In the genomic region with DNA sequence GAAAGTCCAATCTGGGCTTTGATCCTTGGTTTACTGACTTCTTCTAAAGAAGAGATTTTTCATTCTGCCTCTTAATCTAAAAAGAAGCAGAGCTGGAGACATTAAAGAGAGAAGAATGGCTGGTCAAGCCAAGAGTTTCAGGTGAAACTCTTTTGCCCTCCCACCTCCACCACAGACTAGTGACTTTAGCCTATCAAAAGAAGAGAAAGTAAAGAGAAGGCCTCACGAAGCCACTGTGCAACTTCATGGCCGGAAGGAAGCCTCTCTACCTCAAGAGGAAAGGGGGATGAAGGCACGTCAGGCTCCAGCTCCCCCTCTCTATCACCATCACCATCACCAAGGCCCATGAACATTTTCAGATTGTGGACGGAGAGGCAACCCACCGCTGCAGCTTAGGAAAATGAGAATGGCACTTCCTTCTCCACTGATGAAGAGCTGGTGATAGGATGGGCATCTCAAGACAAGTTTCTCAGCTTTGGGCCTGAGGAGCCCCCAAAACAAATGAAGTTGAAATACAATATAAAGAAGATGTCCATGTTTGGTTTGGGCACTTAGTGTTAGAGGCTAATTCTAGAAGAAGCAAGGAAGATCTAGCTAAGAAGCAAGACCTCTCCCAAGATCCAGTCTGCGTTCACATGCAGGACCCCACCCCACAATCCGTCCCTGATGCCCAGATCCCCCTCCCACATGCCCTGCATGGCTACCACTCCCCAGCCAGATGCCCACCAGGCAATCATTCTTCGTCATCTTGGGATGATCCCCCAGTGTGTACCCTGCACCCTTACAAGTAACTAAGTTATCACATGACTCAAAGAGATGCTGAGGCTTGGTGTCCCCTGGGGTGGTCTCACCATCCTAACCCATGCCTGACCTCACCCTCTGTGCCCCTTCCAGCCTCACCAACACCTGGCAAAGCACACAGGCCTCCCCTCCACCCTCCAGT, we compare ENCODE assay signal across 12 cellular contexts. TPM values are rescaled to one million over a fixed set of nuclear protein-coding genes. Genes with fewer than 3 reads are reported as not detected.
"Had no signal": no experiment of that assay in that cellular context is flagged by ENCODE, and none has a peak within 500 bp of the region (broad histone marks: within the 10 kb centered on the region; RNA-seq: fewer than 3 reads in every experiment).

No MANE protein-coding gene starts in this region.

- H3K27me3 Mint-ChIP-seq: activated naive CD4-positive, alpha-beta T cell treated with anti-CD3 and anti-CD28 coated beads, Interleukin-2, amount 50 U/mL, for 24 hours had no signal

- H3K36me3 ChIP-seq: brain microvascular endothelial cell, ovary had no signal

- H3K4me1 ChIP-seq: esophagus muscularis mucosa, tibial nerve had no signal

- H3K4me3 ChIP-seq: esophagus muscularis mucosa, ovary, skin epidermis, tibial nerve had no signal

- H3K9me3 Mint-ChIP-seq: activated naive CD4-positive, alpha-beta T cell treated with anti-CD3 and anti-CD28 coated beads, Interleukin-2, amount 50 U/mL, for 24 hours had no signal

- H3K4me1 Mint-ChIP-seq: activated naive CD4-positive, alpha-beta T cell treated with anti-CD3 and anti-CD28 coated beads, Interleukin-2, amount 50 U/mL, for 24 hours had no signal

- H3K36me3 Mint-ChIP-seq: activated naive CD4-positive, alpha-beta T cell treated with anti-CD3 and anti-CD28 coated beads, Interleukin-2, amount 50 U/mL, for 24 hours had no signal

- H3K4me3 Mint-ChIP-seq: activated naive CD4-positive, alpha-beta T cell treated with anti-CD3 and anti-CD28 coated beads, Interleukin-2, amount 50 U/mL, for 24 hours had no signal

- H3K27ac Mint-ChIP-seq: activated naive CD4-positive, alpha-beta T cell treated with anti-CD3 and anti-CD28 coated beads, Interleukin-2, amount 50 U/mL, for 24 hours had no signal

- DNase-seq: activated CD4-positive, alpha-beta T cell treated with anti-CD3 and anti-CD28 coated beads for 4 hours; brain microvascular endothelial cell; ovary; T-helper 9 cell had no signal

- H3K27ac ChIP-seq: brain microvascular endothelial cell, esophagus muscularis mucosa, ovary, skin epidermis, tibial nerve had no signal

- H3K9me3 ChIP-seq: esophagus muscularis mucosa, ovary, tibial nerve had no signal

- H3K27me3 ChIP-seq: brain microvascular endothelial cell, esophagus muscularis mucosa, ovary, tibial nerve had no signal

RNA-seq across cellular contexts. Expression of gene SPATA19, which starts 58.8 kb away (rescaled TPM):
- total RNA-seq: cerebellum, esophagus muscularis mucosa, fibroblast of villous mesenchyme, ovary, renal cortical epithelial cell, tibial nerve had no signal
- polyA plus RNA-seq: neural cell, ovary had no signal
